Comparison of ENCODE assay signal across 8 cellular contexts in the genomic region with DNA sequence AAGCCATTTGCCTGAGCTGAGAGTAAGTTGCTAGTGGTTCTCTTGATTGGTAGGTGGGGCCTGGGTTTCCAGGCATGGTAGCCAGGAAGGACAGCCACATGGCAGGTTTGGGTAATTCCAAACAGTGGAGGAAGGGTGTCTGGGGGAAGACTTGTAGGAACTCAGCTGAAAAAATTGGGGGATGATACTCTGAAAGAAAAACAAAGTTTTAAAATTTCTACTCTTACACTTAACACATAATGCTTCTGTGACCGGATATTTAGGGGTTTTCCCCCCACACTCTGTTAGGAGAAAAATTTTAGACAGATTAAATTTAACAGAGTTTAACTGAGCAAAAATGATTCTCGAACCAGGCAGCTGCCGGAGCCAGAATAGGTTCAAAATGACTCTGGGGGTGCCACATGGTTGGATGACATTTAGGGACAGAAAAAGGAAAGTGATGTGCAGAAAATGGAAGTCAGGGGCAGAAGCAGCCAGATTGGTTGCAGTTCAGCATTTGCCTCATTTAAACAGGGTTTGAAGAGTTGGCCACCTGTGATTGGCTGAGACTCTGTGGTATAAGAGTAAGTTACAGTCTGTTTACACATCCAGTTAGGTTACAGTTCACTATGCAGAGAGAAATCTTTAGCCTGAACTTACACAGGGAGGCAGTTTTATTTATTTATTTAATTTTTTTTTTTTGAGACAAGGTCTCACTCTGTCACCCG. TPM values are rescaled to one million over a fixed set of nuclear protein-coding genes. Genes with fewer than 3 reads are reported as not detected.
DNase-seq lines count a peak whose midpoint lies in the region; ATAC-seq and TF ChIP-seq lines count a peak whose summit lies in the region.

No MANE protein-coding gene starts in this region.

- in situ Hi-C loops in mammary epithelial cell (cut with MboI; ENCODE audit: low sequenced_read_pairs in 2 of 2), result no loop called here

- H3K27me3 Mint-ChIP-seq in MCF 10A (ENCODE audit: insufficient read depth, unreplicated experiment) (no peaks in the 10 kb centered on the region), H9 (ENCODE audit: low read depth) (no peaks in the 10 kb centered on the region)
- no peaks in the 10 kb centered on the region for H3K27me3 Mint-ChIP-seq in T-helper 1 cell treated with Interleukin-12 subunit alpha and Interleukin-12 subunit beta and Interleukin-4 antibody, amounts not matched to agents 30 μg/mL and 1 μg/mL, for 36 hours (ENCODE audit: low read depth)

- H3K79me2 ChIP-seq in mammary epithelial cell (ENCODE audit: insufficient read depth, low read length) (peaks cover 16% of the 10 kb centered on the region), fibroblast of lung (ENCODE audit: control insufficient read depth, insufficient read depth, low read length) (peaks cover 19% of the 10 kb centered on the region), H9 (ENCODE audit: insufficient read depth, low read length) (no peaks in the 10 kb centered on the region)

- H3K9me3 ChIP-seq in mammary epithelial cell (replicated peaks; ENCODE audit: insufficient read depth, low read length) (no peaks in the 10 kb centered on the region), fibroblast of lung (ENCODE audit: control insufficient read depth, insufficient read depth, low read depth, low read length) (no peaks in the 10 kb centered on the region), upper lobe of right lung (no peaks in the 10 kb centered on the region), H9 (ENCODE audit: control insufficient read depth, low read depth, low read length) (no peaks in the 10 kb centered on the region)

- H4K91ac ChIP-seq in H9 (ENCODE audit: insufficient read length, low read depth, low read length), result no peak overlapping the region

- H2AK5ac ChIP-seq in H9 (ENCODE audit: insufficient read length, low read length), result no peak overlapping the region

- BruUV-seq in MCF 10A (replicated peaks; lab: Mats Ljungman, UMichigan) (no TSS peak), mammary epithelial cell (replicated peaks; lab: Mats Ljungman, UMichigan) (no TSS peak)

- H4K20me1 ChIP-seq in mammary epithelial cell (ENCODE audit: insufficient read depth, low read length) (no peaks in the 10 kb centered on the region), fibroblast of lung (ENCODE audit: control insufficient read depth, extremely low read depth, insufficient read depth, low read length) (peaks cover 3% of the 10 kb centered on the region), H9 (ENCODE audit: control insufficient read depth, insufficient read depth, insufficient read length) (no peaks in the 10 kb centered on the region)

- H3T11ph ChIP-seq in H9 (ENCODE audit: low read length), result no peak overlapping the region

- intact Hi-C loops in MCF 10A (cut with micrococcal nuclease) (no loop called here), mammary epithelial cell (cut with micrococcal nuclease) (no loop called here), upper lobe of right lung (cut with DNase I) (loop anchor here (10.0 kb wide), 1 partner anchor 55 kb away; the partner anchor contains the start of gene SPG11)

- H3K27me3 ChIP-seq in mammary epithelial cell (ENCODE audit: insufficient read depth, low read length), result no peaks in the 10 kb centered on the region
- H3K27me3 ChIP-seq in fibroblast of lung (ENCODE audit: control insufficient read depth, insufficient read depth, low read length), result no peaks in the 10 kb centered on the region
- no peaks in the 10 kb centered on the region for H3K27me3 ChIP-seq in upper lobe of right lung
- H3K27me3 ChIP-seq in H9 (ENCODE audit: insufficient read depth, low read length), result no peaks in the 10 kb centered on the region

- H2BK12ac ChIP-seq in H9 (ENCODE audit: insufficient read length, low read depth, low read length), result no peak overlapping the region

- DNase-seq in MCF 10A (ENCODE audit: unreplicated experiment) (peak; percentile 16), mammary epithelial cell (no peak), fibroblast of lung (ENCODE audit: low read depth in 2 of 2) (peak; percentile 21 to 70), upper lobe of right lung (no peak), H9 (no peak), NCI-H226 (no peak)

- no peak overlapping the region for H3K9ac ChIP-seq in mammary epithelial cell (ENCODE audit: insufficient read depth, low read length)
- H3K9ac ChIP-seq in fibroblast of lung (ENCODE audit: insufficient read depth, low read length), result no peak overlapping the region
- H3K9ac ChIP-seq in H9 (ENCODE audit: extremely low read depth, insufficient read length, low read length), result no peak overlapping the region

- no peak overlapping the region for H4K5ac ChIP-seq in H9 (ENCODE audit: insufficient read length, low read depth, low read length)

- peaks cover 12% of the 10 kb centered on the region for H3K4me1 Mint-ChIP-seq in MCF 10A (ENCODE audit: insufficient read depth, unreplicated experiment)
- H3K4me1 Mint-ChIP-seq in T-helper 1 cell treated with Interleukin-12 subunit alpha and Interleukin-12 subunit beta and Interleukin-4 antibody, amounts not matched to agents 30 μg/mL and 1 μg/mL, for 36 hours (ENCODE audit: low read depth), result peaks cover 80% of the 10 kb centered on the region
- peaks cover 5 to 6% of the 10 kb centered on the region in 2 experiments; a peak in 3 of 4 replicates for H3K4me1 Mint-ChIP-seq in H9

- POLR2A ChIA-PET in MCF 10A (lab: Yijun Ruan, JAX), result interaction anchor here (0.5 to 2.7 kb wide), 5 partner anchors 8 to 147 kb away, joined by 3 to 13 read pairs (median 3); no protein-coding TSS in a partner anchor

- H2BK120ac ChIP-seq in H9 (ENCODE audit: low read depth, low read length, poor library complexity, severe bottlenecking), result no peak overlapping the region

- 100% methylated on average over 4 of the region's 4 CpGs for WGBS in mammary epithelial cell (ENCODE audit: low coverage, missing lambda C conversion rate)
- no CpG with 5 or more reads among the region's 4 CpGs for WGBS in H9 (ENCODE audit: extremely low coverage, insufficient read length, low lambda C conversion rate)

- no peaks in the 10 kb centered on the region for H3K79me1 ChIP-seq in H9 (ENCODE audit: insufficient read depth, low read depth, low read length, poor library complexity, severe bottlenecking)

- peaks cover 47% of the 10 kb centered on the region for H3K36me3 Mint-ChIP-seq in MCF 10A (ENCODE audit: insufficient read depth, unreplicated experiment)
- peaks cover 56% of the 10 kb centered on the region for H3K36me3 Mint-ChIP-seq in T-helper 1 cell treated with Interleukin-12 subunit alpha and Interleukin-12 subunit beta and Interleukin-4 antibody, amounts not matched to agents 30 μg/mL and 1 μg/mL, for 36 hours (ENCODE audit: low read depth)
- H3K36me3 Mint-ChIP-seq in H9 (ENCODE audit: insufficient read depth in 1 of 3, low read depth in 3 of 3), result peaks cover 2 to 15% (median 14%) of the 10 kb centered on the region in 3 experiments; a peak in 5 of 7 replicates

- ATAC-seq in HG03066 (IDR thresholded peaks at IDR 0.05; ENCODE audit: low read depth, unreplicated experiment) (peak; percentile 55), upper lobe of right lung (peak; percentile 37)

- no peak overlapping the region for H3K18ac ChIP-seq in H9 (ENCODE audit: insufficient read length, low read depth, low read length)

- H3K36me3 ChIP-seq in mammary epithelial cell (ENCODE audit: insufficient read depth, low read length), result peaks cover 28% of the 10 kb centered on the region
- H3K36me3 ChIP-seq in fibroblast of lung (ENCODE audit: control insufficient read depth, insufficient read depth, low read length), result peaks cover 20% of the 10 kb centered on the region
- peaks cover 52% of the 10 kb centered on the region for H3K36me3 ChIP-seq in upper lobe of right lung

- H3K27ac Mint-ChIP-seq in MCF 10A (ENCODE audit: low read depth, unreplicated experiment), result no peak overlapping the region
- peak overlapping the region; percentile 96 for H3K27ac Mint-ChIP-seq in T-helper 1 cell treated with Interleukin-12 subunit alpha and Interleukin-12 subunit beta and Interleukin-4 antibody, amounts not matched to agents 30 μg/mL and 1 μg/mL, for 36 hours
- no peak overlapping the region; a peak in 2 of 7 replicates for H3K27ac Mint-ChIP-seq in H9

- CTCF ChIA-PET in MCF 10A (lab: Yijun Ruan, JAX), result interaction anchor here (1.7 to 1.8 kb wide), 2 partner anchors 19 to 55 kb away, joined by 3 to 6 read pairs; no protein-coding TSS in a partner anchor
- CTCF ChIA-PET in mammary epithelial cell (lab: Charles Lee; ENCODE audit: low non-redundant PET), result no interaction called here

- H3K4me2 ChIP-seq in mammary epithelial cell (ENCODE audit: insufficient read depth, low read depth, low read length), result no peak overlapping the region
- H3K4me2 ChIP-seq in fibroblast of lung (ENCODE audit: extremely low read depth, insufficient read depth, low read length), result no peak overlapping the region
- H3K4me2 ChIP-seq in H9 (ENCODE audit: insufficient read depth, insufficient read length, low read length), result no peak overlapping the region

- no peak overlapping the region for H2BK20ac ChIP-seq in H9 (ENCODE audit: low read depth, low read length, poor library complexity, severe bottlenecking)

- no peak overlapping the region for H2BK15ac ChIP-seq in H9 (ENCODE audit: low read depth, low read length)

- no peaks in the 10 kb centered on the region for H3K23me2 ChIP-seq in H9 (ENCODE audit: insufficient read length, low read depth, low read length, poor library complexity, severe bottlenecking)

- no peak overlapping the region for H2AFZ ChIP-seq in mammary epithelial cell (ENCODE audit: low read depth, low read length)
- no peak overlapping the region for H2AFZ ChIP-seq in fibroblast of lung (ENCODE audit: low read length)
- H2AFZ ChIP-seq in H9 (ENCODE audit: low read length), result no peak overlapping the region

- H3K4me3 ChIP-seq in mammary epithelial cell (replicated peaks in 1 of 3; ENCODE audit: insufficient read depth in 1 of 3, low read depth in 2 of 3, low read length in 3 of 3) (no peak overlapping the region), fibroblast of lung (replicated peaks in 1 of 4; ENCODE audit: control extremely low read depth in 1 of 4, insufficient read depth in 1 of 4, low read depth in 3 of 4, low read length in 4 of 4) (no peak overlapping the region), upper lobe of right lung (no peak overlapping the region)

- no peak for TF ChIP-seq CTCF in MCF 10A (IDR thresholded peaks at IDR 0.05; ENCODE audit: unreplicated experiment)
- no peak for TF ChIP-seq CTCF in mammary epithelial cell (conservative IDR thresholded peaks at IDR 0.05 in 1 of 2, IDR thresholded peaks at IDR 0.05 in 1 of 2; ENCODE audit: extremely low read depth in 1 of 2, insufficient read depth in 1 of 2, low read depth in 1 of 2, low read length in 2 of 2)
- TF ChIP-seq CTCF in fibroblast of lung (conservative IDR thresholded peaks at IDR 0.05 in 1 of 2, IDR thresholded peaks at IDR 0.05 in 1 of 2; ENCODE audit: low read depth in 1 of 2, low read length in 2 of 2), result no peak
- TF ChIP-seq CTCF in upper lobe of right lung (IDR thresholded peaks at IDR 0.05), result no peak
- TF ChIP-seq CTCF in H9 (conservative IDR thresholded peaks at IDR 0.05), result no peak

- no peak overlapping the region for H3K23ac ChIP-seq in H9 (ENCODE audit: insufficient read length, low read depth, low read length)

- dilution Hi-C loops in mammary epithelial cell (cut with HindIII; ENCODE audit: low sequenced_read_pairs), result no loop called here

- H3K4me1 ChIP-seq in mammary epithelial cell (ENCODE audit: insufficient read depth, low read length) (no peaks in the 10 kb centered on the region), fibroblast of lung (ENCODE audit: control insufficient read depth, extremely low read depth, insufficient read depth, low read length) (no peaks in the 10 kb centered on the region), upper lobe of right lung (peaks cover 39% of the 10 kb centered on the region), H9 (ENCODE audit: insufficient read depth, low read length) (no peaks in the 10 kb centered on the region)

- H3K4ac ChIP-seq in H9 (ENCODE audit: low read depth, low read length), result no peak overlapping the region

- no peak overlapping the region for H3K56ac ChIP-seq in H9 (ENCODE audit: insufficient read length, low read depth, low read length)

- H3K14ac ChIP-seq in H9 (ENCODE audit: insufficient read depth, low read length), result no peak overlapping the region

- H3K4me3 Mint-ChIP-seq in MCF 10A (ENCODE audit: unreplicated experiment), result no peak overlapping the region
- peak overlapping the region; percentile 69 for H3K4me3 Mint-ChIP-seq in T-helper 1 cell treated with Interleukin-12 subunit alpha and Interleukin-12 subunit beta and Interleukin-4 antibody, amounts not matched to agents 30 μg/mL and 1 μg/mL, for 36 hours
- no peak overlapping the region for H3K4me3 Mint-ChIP-seq in H9

- H3K27ac ChIP-seq in mammary epithelial cell (ENCODE audit: insufficient read depth, low read depth, low read length), result no peak overlapping the region
- no peak overlapping the region for H3K27ac ChIP-seq in fibroblast of lung (ENCODE audit: insufficient read depth, low read length)
- H3K27ac ChIP-seq in upper lobe of right lung, result no peak overlapping the region
- H3K27ac ChIP-seq in H9 (ENCODE audit: insufficient read length, low read depth, low read length), result no peak overlapping the region

- H3K9me3 Mint-ChIP-seq in MCF 10A (ENCODE audit: unreplicated experiment) (no peaks in the 10 kb centered on the region), H9 (no peaks in the 10 kb centered on the region)
- H3K9me3 Mint-ChIP-seq in T-helper 1 cell treated with Interleukin-12 subunit alpha and Interleukin-12 subunit beta and Interleukin-4 antibody, amounts not matched to agents 30 μg/mL and 1 μg/mL, for 36 hours, result no peaks in the 10 kb centered on the region

- H2BK5ac ChIP-seq in H9 (ENCODE audit: insufficient read length, low read length), result no peak overlapping the region

- no peak overlapping the region for H4K8ac ChIP-seq in H9 (replicated peaks; ENCODE audit: insufficient read length, low read depth, low read length)

RNA-seq across cellular contexts. Expression of gene B2M, which starts 8.1 kb away (rescaled TPM):
- total RNA-seq in MCF 10A (2022) (605 and 755 TPM in 2 replicates), mammary epithelial cell (100 to 1,000 TPM; 416 to 518 TPM), fibroblast of lung (2,942 and 3,660 TPM in 2 replicates), upper lobe of right lung (4,033 TPM), H9 (2021) (74.3 and 81.0 TPM in 2 replicates)
- polyA plus RNA-seq in mammary epithelial cell (2,230 TPM), fibroblast of lung (12,166 and 13,303 TPM in 2 replicates)
- polyA minus RNA-seq in mammary epithelial cell (465 TPM), fibroblast of lung (ENCODE audit: low replicate concordance) (126 and 170 TPM in 2 replicates)
- polyA plus RNA-seq in fibroblast of lung (2012), result 2,234 and 3,428 TPM in 2 replicates

RNA-seq across cellular contexts. Expression of gene PATL2, which starts 8.3 kb away (rescaled TPM):
- total RNA-seq in MCF 10A (2022) (0.16 and 0.71 TPM in 2 replicates), mammary epithelial cell (not detected), fibroblast of lung (0.77 and 1.3 TPM in 2 replicates), upper lobe of right lung (3.7 TPM), H9 (2021) (0.46 and 0.55 TPM in 2 replicates)
- polyA plus RNA-seq in mammary epithelial cell (0.12 TPM), fibroblast of lung (0.37 and 0.40 TPM in 2 replicates)
- polyA minus RNA-seq in mammary epithelial cell (not detected), fibroblast of lung (ENCODE audit: low replicate concordance) (2.3 TPM in 1 of 2 replicates, not detected in the other)
- 0.16 and 0.31 TPM in 2 replicates for polyA plus RNA-seq in fibroblast of lung (2012)

RNA-seq across cellular contexts. Expression of gene TRIM69, which starts 16.9 kb away (rescaled TPM):
- 8.2 and 12.2 TPM in 2 replicates for total RNA-seq in MCF 10A (2022)
- 1 to 10 TPM; 7.7 to 9.0 TPM for total RNA-seq in mammary epithelial cell
- polyA plus RNA-seq in mammary epithelial cell, result 4.5 TPM
- polyA minus RNA-seq in mammary epithelial cell, result 32.9 TPM
- total RNA-seq in fibroblast of lung, result 23.6 and 40.1 TPM in 2 replicates
- polyA plus RNA-seq in fibroblast of lung, result 18.1 and 18.3 TPM in 2 replicates
- 14.7 and 18.3 TPM in 2 replicates for polyA plus RNA-seq in fibroblast of lung (2012)
- polyA minus RNA-seq in fibroblast of lung (ENCODE audit: low replicate concordance), result 2.9 and 5.9 TPM in 2 replicates
- 25.4 TPM for total RNA-seq in upper lobe of right lung
- 3.8 and 4.3 TPM in 2 replicates for total RNA-seq in H9 (2021)

RNA-seq across cellular contexts. Expression of gene SPG11, which starts 56.0 kb away (rescaled TPM):
- total RNA-seq in MCF 10A (2022) (65.1 and 69.0 TPM in 2 replicates), mammary epithelial cell (10 to 100 TPM; 55.4 to 76.2 TPM), fibroblast of lung (79.1 and 95.9 TPM in 2 replicates), upper lobe of right lung (97.6 TPM), H9 (2021) (38.3 and 43.8 TPM in 2 replicates)
- polyA plus RNA-seq in mammary epithelial cell (37.3 TPM), fibroblast of lung (33.2 and 35.6 TPM in 2 replicates)
- polyA minus RNA-seq in mammary epithelial cell (192 TPM), fibroblast of lung (ENCODE audit: low replicate concordance) (167 and 185 TPM in 2 replicates)
- 25.6 and 27.8 TPM in 2 replicates for polyA plus RNA-seq in fibroblast of lung (2012)

Comparison
In these comparisons a context has a peak if more than half of its experiments do, and no peak if none do; other contexts are left out.
1. DNase-seq: peak in MCF 10A (single experiment) and fibroblast of lung (2 of 2); none in mammary epithelial cell (single experiment), upper lobe of right lung (single experiment), H9 (single experiment) and NCI-H226 (single experiment).